18 cellular contexts compared by ENCODE assay signal in the genomic region with DNA sequence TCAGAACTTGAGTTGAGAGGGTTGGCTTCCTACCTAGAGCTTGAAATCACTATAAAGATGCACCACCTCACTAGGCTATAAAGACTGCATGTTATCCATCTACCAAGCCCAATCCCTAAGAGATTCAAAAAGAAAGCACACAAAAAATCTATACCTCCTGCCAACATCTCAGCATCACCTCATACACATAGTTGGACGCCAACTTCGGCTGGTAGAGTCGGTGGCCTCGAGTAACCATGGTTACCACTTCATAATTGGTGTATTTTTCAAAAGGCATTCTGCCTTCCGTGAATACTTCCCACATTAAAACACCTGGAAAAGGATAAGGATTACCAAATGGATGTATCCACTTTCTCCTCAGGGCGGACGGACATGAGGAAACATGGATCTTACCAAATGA. TPM values are rescaled to one million over a fixed set of nuclear protein-coding genes. Genes with fewer than 3 reads are reported as not detected.
DNase-seq lines count a peak whose midpoint lies in the region; ATAC-seq, FAIRE-seq and TF ChIP-seq lines count a peak whose summit lies in the region.
"Had no signal": no experiment of that assay in that cellular context is flagged by ENCODE, and none has a peak within 500 bp of the region (broad histone marks: within the 10 kb centered on the region; RNA-seq: fewer than 3 reads in every experiment).

No MANE protein-coding gene starts in this region.

- TF ChIP-seq CTCF in HepG2 (CRISPR knock-in tag; IDR thresholded peaks at IDR 0.05), result no peak
- no peak for TF ChIP-seq CTCF in right lobe of liver (IDR thresholded peaks at IDR 0.05)
- no peak for TF ChIP-seq CTCF in SU-DHL-6 (IDR thresholded peaks at IDR 0.05; ENCODE audit: insufficient read depth, low read length, poor library complexity, severe bottlenecking)
- TF ChIP-seq CTCF in K562 (IDR thresholded peaks at IDR 0.05 in 2 of 3, conservative IDR thresholded peaks at IDR 0.05 in 1 of 3; ENCODE audit: insufficient read depth in 2 of 3, low read depth in 1 of 3, low read length in 3 of 3), result no peak

- no peak overlapping the region for H3K9ac ChIP-seq in HepG2 (ENCODE audit: insufficient read depth, low read depth, low read length)
- no peak overlapping the region for H3K9ac ChIP-seq in SU-DHL-6 (ENCODE audit: low read length)
- H3K9ac ChIP-seq in K562 (ENCODE audit: insufficient read depth in 1 of 2, low read depth in 2 of 2, low read length in 2 of 2), result no peak overlapping the region
- H3K9ac ChIP-seq: parathyroid adenoma had no signal

- H3K27me3 ChIP-seq in HepG2 (ENCODE audit: control insufficient read depth in 1 of 2, insufficient read depth in 2 of 2, low read length in 2 of 2) (no peaks in the 10 kb centered on the region), right lobe of liver (no peaks in the 10 kb centered on the region), SU-DHL-6 (ENCODE audit: low read length) (no peaks in the 10 kb centered on the region), K562 (ENCODE audit: control insufficient read depth in 2 of 2, insufficient read depth in 2 of 2, low read length in 2 of 2) (no peaks in the 10 kb centered on the region), thymus (ENCODE audit: control insufficient read depth, insufficient read depth) (no peaks in the 10 kb centered on the region)
- H3K27me3 ChIP-seq: heart left ventricle had no signal

- no peak overlapping the region for H3K27ac ChIP-seq in HepG2 (ENCODE audit: extremely low read length, insufficient read depth, low read length)
- no peak overlapping the region for H3K27ac ChIP-seq in right lobe of liver
- H3K27ac ChIP-seq in SU-DHL-6 (ENCODE audit: low read depth, low read length), result peak overlapping the region; percentile 75
- no peak overlapping the region for H3K27ac ChIP-seq in K562 (ENCODE audit: extremely low read depth, low read depth, low read length)
- peak overlapping the region; percentile 97 for H3K27ac ChIP-seq in thymus (ENCODE audit: low read depth)
- H3K27ac ChIP-seq: parathyroid adenoma had no signal

- H3K79me2 ChIP-seq in HepG2 (ENCODE audit: insufficient read depth, low read length) (no peaks in the 10 kb centered on the region), SU-DHL-6 (ENCODE audit: insufficient read depth, low read length) (no peaks in the 10 kb centered on the region), K562 (ENCODE audit: control insufficient read depth, insufficient read depth, low read length) (no peaks in the 10 kb centered on the region)
- H3K79me2 ChIP-seq: parathyroid adenoma had no signal

- no peaks in the 10 kb centered on the region for H3K9me1 ChIP-seq in K562 (ENCODE audit: control insufficient read depth, insufficient read depth, low read length)

- CTCF ChIA-PET in HepG2 (lab: Yijun Ruan, JAX; ENCODE audit: low intra/inter-chr PET ratio, low total read pairs), result no interaction called here
- CTCF ChIA-PET in K562 (lab: Yijun Ruan, JAX; ENCODE audit: low intra/inter-chr PET ratio), result interaction anchor here (0.6 kb wide), 2 partner anchors 44 to 152 kb away, joined by 3 read pairs; no protein-coding TSS in a partner anchor

- no peaks in the 10 kb centered on the region for H3K36me3 ChIP-seq in HepG2 (replicated peaks in 1 of 2; ENCODE audit: control insufficient read depth in 1 of 2, insufficient read depth in 2 of 2, low read length in 2 of 2)
- peaks cover 0 to 21% (median 0%) of the 10 kb centered on the region in 4 donors for H3K36me3 ChIP-seq in right lobe of liver
- H3K36me3 ChIP-seq in SU-DHL-6 (ENCODE audit: low read length), result peaks cover 43% of the 10 kb centered on the region
- H3K36me3 ChIP-seq in K562 (ENCODE audit: control insufficient read depth, insufficient read depth, low read length), result peaks cover 58% of the 10 kb centered on the region
- H3K36me3 ChIP-seq in thymus (ENCODE audit: control insufficient read depth, insufficient read depth), result peaks cover 6% of the 10 kb centered on the region

- H4K20me1 ChIP-seq in HepG2 (ENCODE audit: insufficient read depth, low read length) (no peaks in the 10 kb centered on the region), SU-DHL-6 (ENCODE audit: low read depth, low read length) (no peaks in the 10 kb centered on the region), K562 (replicated peaks; ENCODE audit: control insufficient read depth, insufficient read depth, low read length) (no peaks in the 10 kb centered on the region)

- peaks cover 36% of the 10 kb centered on the region for H3F3A ChIP-seq in SU-DHL-6 (ENCODE audit: insufficient read depth)

- BruUV-seq in HepG2 (replicated peaks; lab: Mats Ljungman, UMichigan) (no TSS peak), K562 (replicated peaks; lab: Mats Ljungman, UMichigan) (no TSS peak)

- no peak for TF ChIP-seq RAD21 in HepG2 (CRISPR knock-in tag; IDR thresholded peaks at IDR 0.05)
- no peak for TF ChIP-seq RAD21 in K562 (CRISPR knock-in tag; conservative IDR thresholded peaks at IDR 0.05 in 1 of 2, IDR thresholded peaks at IDR 0.05 in 1 of 2)

- 55% methylated on average over 7 of the region's 7 CpGs for WGBS in HepG2 (ENCODE audit: low lambda C conversion rate)
- WGBS in right lobe of liver (ENCODE audit: insufficient coverage, low coverage, low lambda C conversion rate, missing lambda C conversion rate), result 90% methylated on average over 6 of the region's 7 CpGs
- WGBS in K562 (ENCODE audit: insufficient coverage, low coverage, missing lambda C conversion rate), result 94% methylated on average over 7 of the region's 7 CpGs
- 96% methylated on average over 7 of the region's 7 CpGs for WGBS in thymus

- ATAC-seq in HepG2 (no peak), right lobe of liver (no peak), K562 (no peak), GM21367 (IDR thresholded peaks at IDR 0.05; ENCODE audit: unreplicated experiment) (no peak), GM21786 (IDR thresholded peaks at IDR 0.05; ENCODE audit: unreplicated experiment) (no peak)
- ATAC-seq: HCT116, heart left ventricle had no signal

- FAIRE-seq in HepG2 (lab: Jason Lieb, UNC), result no peak
- FAIRE-seq in K562 (lab: Jason Lieb, UNC), result no peak
- FAIRE-seq: astrocyte had no signal

- in situ Hi-C loops in HepG2 (cut with HindIII; ENCODE audit: extremely low pct_ligation_motif_present, low pct_unique_long_range_greater_than_20kb), result loop anchor here (10.0 kb wide), 1 partner anchor 406 kb away; no protein-coding TSS in a partner anchor
- in situ Hi-C loops in K562 (cut with MboI), result no loop called here

- H3K4me2 ChIP-seq in HepG2 (ENCODE audit: low read depth, low read length) (no peak overlapping the region), SU-DHL-6 (ENCODE audit: low read depth, low read length, poor library complexity, severe bottlenecking) (peak overlapping the region; percentile 44), K562 (ENCODE audit: insufficient read depth, low read length) (no peak overlapping the region)

- no peaks in the 10 kb centered on the region for H3K9me2 ChIP-seq in SU-DHL-6 (replicated peaks; ENCODE audit: insufficient read depth, low read length)

- H3K9me3 ChIP-seq in HepG2 (ENCODE audit: low read length) (no peaks in the 10 kb centered on the region), right lobe of liver (no peaks in the 10 kb centered on the region), SU-DHL-6 (ENCODE audit: insufficient read depth, low read length) (no peaks in the 10 kb centered on the region), K562 (replicated peaks; ENCODE audit: control insufficient read depth, insufficient read depth, low read depth, low read length) (no peaks in the 10 kb centered on the region), thymus (ENCODE audit: control insufficient read depth) (no peaks in the 10 kb centered on the region)
- H3K9me3 ChIP-seq: heart left ventricle had no signal

- intact Hi-C loops in HepG2 (cut with micrococcal nuclease; ENCODE audit: unreplicated experiment), result no loop called here
- intact Hi-C loops in right lobe of liver (cut with DNase I), result no loop called here
- intact Hi-C loops in K562 (cut with micrococcal nuclease), result no loop called here

- POLR2A ChIA-PET in HepG2 (lab: Yijun Ruan, JAX), result no interaction called here
- POLR2A ChIA-PET in K562 (lab: Yijun Ruan, JAX), result interaction anchor here (0.6 kb wide), 1 partner anchor 9 kb away, joined by 5 read pairs; no protein-coding TSS in a partner anchor

- TF ChIP-seq POLR2A in HepG2 (IDR thresholded peaks at IDR 0.05; ENCODE audit: insufficient read depth in 1 of 2, low read depth in 2 of 2, low read length in 2 of 2) (no peak), right lobe of liver (IDR thresholded peaks at IDR 0.05) (no peak), K562 (conservative IDR thresholded peaks at IDR 0.05) (no peak)

- no peak for TF ChIP-seq EP300 in HepG2 (IDR thresholded peaks at IDR 0.05; ENCODE audit: low read depth in 2 of 2, low read length in 2 of 2)
- no peak for TF ChIP-seq EP300 in HepG2 (CRISPR knock-in tag; IDR thresholded peaks at IDR 0.05; ENCODE audit: borderline replicate concordance)
- TF ChIP-seq EP300 in K562 (IDR thresholded peaks at IDR 0.05; ENCODE audit: low read length), result no peak

- H3K4me3 ChIP-seq in HepG2 (replicated peaks in 1 of 3; ENCODE audit: insufficient read depth in 1 of 3, low read depth in 2 of 3, low read length in 3 of 3), result no peak overlapping the region
- no peak overlapping the region for H3K4me3 ChIP-seq in right lobe of liver
- H3K4me3 ChIP-seq in SU-DHL-6 (ENCODE audit: insufficient read depth, low read length, poor library complexity, severe bottlenecking), result no peak overlapping the region
- H3K4me3 ChIP-seq in K562, result no peak overlapping the region
- no peak overlapping the region for H3K4me3 ChIP-seq in thymus (ENCODE audit: low read length)
- H3K4me3 ChIP-seq: heart left ventricle had no signal

- no peak for DNase-seq in HepG2 (ENCODE audit: low spot score)
- no peak for DNase-seq in right lobe of liver
- no peak for DNase-seq in K562 (ENCODE audit: extremely low read depth in 1 of 4, low spot score in 3 of 4)
- no peak for DNase-seq in SKM-1 (lab: John Stamatoyannopoulos, UW; ENCODE audit: unreplicated experiment)
- DNase-seq: activated CD4-positive, alpha-beta T cell treated with anti-CD3 and anti-CD28 coated beads for 1 hour; endodermal cell; heart left ventricle; Kasumi-1; NCI-H1105; NCI-H2081 treated with DMSO at 0.1 percent for 48 hours; NCI-H510A had no signal

- no peak overlapping the region for H2AFZ ChIP-seq in HepG2 (ENCODE audit: low read length)
- H2AFZ ChIP-seq in SU-DHL-6 (ENCODE audit: low read depth, low read length, severe bottlenecking), result no peak overlapping the region
- H2AFZ ChIP-seq in K562 (ENCODE audit: low read depth, low read length), result no peak overlapping the region
- H2AFZ ChIP-seq: parathyroid adenoma had no signal

- H3K4me1 ChIP-seq in HepG2 (ENCODE audit: insufficient read depth, low read length) (no peaks in the 10 kb centered on the region), right lobe of liver (peaks cover 0 to 4% (median 0%) of the 10 kb centered on the region in 4 donors), K562 (replicated peaks in 1 of 2; ENCODE audit: control insufficient read depth in 2 of 2, insufficient read depth in 2 of 2, low read length in 2 of 2) (no peaks in the 10 kb centered on the region), thymus (ENCODE audit: control insufficient read depth, insufficient read depth, low read length) (peaks cover 31% of the 10 kb centered on the region)
- H3K4me1 ChIP-seq: parathyroid adenoma had no signal

RNA-seq across cellular contexts. Expression of a gene that starts 4.5 kb away (rescaled TPM):
- total RNA-seq in HepG2 (2016; rRNA removed; fragmentation: Illumina TruSeq; extraction: Trizol), result not detected in 2 replicates
- not detected in 2 replicates for total RNA-seq in HepG2 (2016; cell fraction: cytosol; rRNA removed; fragmentation: Illumina TruSeq; extraction: Trizol; ENCODE audit: low read depth)
- total RNA-seq in HepG2 (2016; cell fraction: insoluble cytoplasmic fraction; rRNA removed; fragmentation: Illumina TruSeq; extraction: Trizol), result not detected in 2 replicates
- not detected in 2 replicates for total RNA-seq in HepG2 (2016; cell fraction: membrane; rRNA removed; fragmentation: Illumina TruSeq; extraction: Trizol)
- not detected in 2 replicates for total RNA-seq in HepG2 (2016; cell fraction: nucleus; rRNA removed; fragmentation: Illumina TruSeq; extraction: Trizol)
- not detected in 2 replicates for polyA plus RNA-seq in HepG2 (2011; rRNA removed)
- polyA plus RNA-seq in HepG2 (2011; cell fraction: cytosol; rRNA removed), result not detected in 2 replicates
- not detected in 2 replicates for polyA plus RNA-seq in HepG2 (2011; cell fraction: nucleus; rRNA removed)
- not detected in 2 replicates for polyA plus RNA-seq in HepG2 (2012)
- polyA plus RNA-seq in HepG2 (2016; cell fraction: cytosol; fragmentation: Illumina TruSeq; extraction: Trizol; ENCODE audit: low read depth), result not detected in 2 replicates
- polyA plus RNA-seq in HepG2 (2016; cell fraction: insoluble cytoplasmic fraction; fragmentation: Illumina TruSeq; extraction: Trizol; ENCODE audit: low read depth), result not detected in 2 replicates
- polyA plus RNA-seq in HepG2 (2016; cell fraction: membrane; fragmentation: Illumina TruSeq; extraction: Trizol; ENCODE audit: low read depth), result not detected in 2 replicates
- not detected in 2 replicates for polyA plus RNA-seq in HepG2 (2016; cell fraction: nucleus; fragmentation: Illumina TruSeq; extraction: Trizol; ENCODE audit: insufficient read depth, low read depth)
- polyA minus RNA-seq in HepG2 (2011; rRNA and poly(A)+ RNA removed; ENCODE audit: low replicate concordance), result not detected in 2 replicates
- polyA minus RNA-seq in HepG2 (2011; cell fraction: cytosol; rRNA and poly(A)+ RNA removed), result not detected in 2 replicates
- not detected in 2 replicates for polyA minus RNA-seq in HepG2 (2011; cell fraction: nucleus; rRNA and poly(A)+ RNA removed)
- 1 to 10 TPM in 5 of 6 experiments, under 1 TPM in 1; 0.62 to 2.5 (median 1.5) TPM for total RNA-seq in right lobe of liver
- total RNA-seq in K562 (2011; cell fraction: chromatin; rRNA removed; ENCODE audit: low replicate concordance), result 1.1 TPM in 2 replicates
- total RNA-seq in K562 (2011; cell fraction: nucleolus; rRNA removed), result 0.17 TPM in 1 of 2 replicates, not detected in the other
- total RNA-seq in K562 (2011; cell fraction: nucleoplasm; rRNA removed), result 0.95 and 1.5 TPM in 2 replicates
- 0.61 TPM in 1 of 2 replicates, not detected in the other for total RNA-seq in K562 (2014; rRNA removed)
- 0.36 and 0.64 TPM in 2 replicates for total RNA-seq in K562 (2014; rRNA removed; fragmentation: Illumina TruSeq; extraction: Trizol)
- 1.1 TPM in 2 replicates for total RNA-seq in K562 (2015; rRNA removed; fragmentation: Illumina TruSeq; extraction: Trizol)
- total RNA-seq in K562 (2021), result 0.40 and 0.67 TPM in 2 replicates
- polyA plus RNA-seq in K562 (2011; rRNA removed), result 0.25 and 0.60 TPM in 2 replicates
- 0.04 and 0.31 TPM in 2 replicates for polyA plus RNA-seq in K562 (2011; cell fraction: cytosol; rRNA removed)
- polyA plus RNA-seq in K562 (2011; cell fraction: nucleus; rRNA removed), result 0.90 and 2.1 TPM in 2 replicates
- polyA plus RNA-seq in K562 (2012), result 0.51 and 1.6 TPM in 2 replicates
- polyA plus RNA-seq in K562 (2014; fragmentation: Illumina TruSeq; extraction: Trizol), result 0.66 and 0.91 TPM in 2 replicates
- polyA plus RNA-seq in K562 (2014; fragmentation: Nextera tagmentation; extraction: Ambion mirVana), result under 1 TPM; 0.24 to 0.51 TPM
- polyA plus RNA-seq in K562 (2014; rRNA removed), result 0.16 and 0.77 TPM in 2 replicates
- 0.28 and 1.1 TPM in 2 replicates for polyA minus RNA-seq in K562 (2011; rRNA and poly(A)+ RNA removed)
- 1.7 TPM in 1 of 2 replicates, not detected in the other for polyA minus RNA-seq in K562 (2011; cell fraction: cytosol; rRNA and poly(A)+ RNA removed)
- polyA minus RNA-seq in K562 (2011; cell fraction: nucleus; rRNA and poly(A)+ RNA removed), result 0.27 and 1.2 TPM in 2 replicates
- polyA plus RNA-seq in thymus, result 24.7 TPM

Comparison
In these comparisons a context has a peak if more than half of its experiments do, and no peak if none do; other contexts are left out.
1. H3K27ac ChIP-seq: peak in SU-DHL-6 (single experiment) and thymus (single experiment); none in HepG2 (single experiment), right lobe of liver (0 of 3) and K562 (single experiment).